18 cellular contexts compared by ENCODE assay signal in genomic region chr1:228318823-228319241, GRCh38.
"Had no signal": no experiment of that assay in that cellular context is flagged by ENCODE, and none has a peak within 500 bp of the region (broad histone marks: within the 10 kb centered on the region; RNA-seq: fewer than 3 reads in every experiment).

No MANE protein-coding gene starts in this region.

- H3K4me1 ChIP-seq: foreskin keratinocyte, neural progenitor cell, uterus had no signal

- H3K27ac ChIP-seq: foreskin keratinocyte, neural progenitor cell, SJCRH30, uterus had no signal

- H3K4me3 ChIP-seq: lung, neural progenitor cell, SJCRH30, uterus had no signal

- H3K9me3 ChIP-seq: SJCRH30, uterus had no signal

- H3K36me3 ChIP-seq: neural progenitor cell, SJCRH30, uterus had no signal

- H2AFZ ChIP-seq: neural progenitor cell had no signal

- ATAC-seq: activated CD8-positive, alpha-beta T cell treated with anti-CD3 and anti-CD28 coated beads, Interleukin-2, amount 10 ng/mL, durations not matched to agents 7 days and 5 days; foreskin keratinocyte; stimulated activated naive CD8-positive, alpha-beta T cell treated with anti-CD3 and anti-CD28 coated beads, Interleukin-15, Interleukin-2, amounts not matched to agents 100 U/mL and 50 U/mL, for 24 hours had no signal

- H3K27me3 ChIP-seq: foreskin keratinocyte, neural progenitor cell, SJCRH30, uterus had no signal

- H3K4me2 ChIP-seq: neural progenitor cell had no signal

- DNase-seq: activated CD4-positive, alpha-beta T cell treated with anti-CD3 and anti-CD28 coated beads, Interleukin-2, amount 10 ng/mL, durations not matched to agents 24 days and 14 days; activated CD4-positive, CD25-positive, alpha-beta regulatory T cell; activated CD8-positive, alpha-beta memory T cell treated with anti-CD3 and anti-CD28 coated beads, Interleukin-2, amount 50 U/mL, for 4 hours; activated CD8-positive, alpha-beta T cell treated with anti-CD3 and anti-CD28 coated beads, Interleukin-2, amount 10 ng/mL, durations not matched to agents 7 days and 5 days; activated naive CD4-positive, alpha-beta T cell treated with anti-CD3 and anti-CD28 coated beads, Interleukin-2, amount 50 U/mL, for 16 hours; central memory CD4-positive, alpha-beta T cell; cortex of kidney; effector CD8-positive, alpha-beta T cell; foreskin keratinocyte; glutamatergic neuron; kidney glomerular epithelial cell; midbrain; small intestine; stimulated activated naive CD8-positive, alpha-beta T cell treated with anti-CD3 and anti-CD28 coated beads, Interleukin-15, Interleukin-2, amounts not matched to agents 100 U/mL and 50 U/mL, for 24 hours; uterus had no signal
